In the genomic region with DNA sequence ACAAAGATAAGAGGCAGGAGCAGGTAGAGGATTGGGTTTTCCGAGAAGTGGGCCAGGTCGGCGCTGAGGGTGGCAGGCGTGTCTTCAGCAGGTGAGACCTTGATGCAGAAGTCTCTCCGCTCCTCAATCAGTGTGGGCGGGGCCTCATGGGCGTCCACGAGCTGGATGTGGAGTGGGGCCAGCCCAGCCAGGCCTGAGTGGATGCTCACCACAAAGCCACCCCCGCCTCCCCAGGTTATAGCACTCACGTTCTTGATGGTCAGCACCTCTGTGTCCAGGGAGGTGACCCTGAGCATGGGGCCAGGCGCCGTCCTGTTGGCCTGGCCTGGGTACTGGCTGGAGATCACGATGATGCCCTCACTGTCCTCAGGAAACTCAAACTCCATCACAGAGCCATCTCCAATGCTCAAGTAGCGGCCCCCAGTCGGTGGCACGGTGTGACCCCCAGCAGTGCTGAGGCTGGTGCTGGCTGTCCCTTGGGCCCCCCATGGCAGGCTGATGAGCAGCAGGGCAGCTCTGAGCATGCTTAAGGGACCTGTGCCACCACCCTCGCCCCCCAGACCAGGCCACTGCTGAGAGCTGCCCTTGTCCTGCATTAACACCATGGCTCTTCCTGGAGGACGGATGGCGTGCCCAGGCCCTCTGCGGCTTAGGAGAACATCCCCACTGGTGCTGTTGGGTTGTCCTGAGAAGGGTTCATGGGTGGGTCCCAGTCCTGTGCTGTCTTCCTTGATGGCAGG, we compare ENCODE assay signal across 18 cellular contexts. TPM values are rescaled to one million over a fixed set of nuclear protein-coding genes. Genes with fewer than 3 reads are reported as not detected.
DNase-seq lines count a peak whose midpoint lies in the region; ATAC-seq, FAIRE-seq and TF ChIP-seq lines count a peak whose summit lies in the region.
"Had no signal": no experiment of that assay in that cellular context is flagged by ENCODE, and none has a peak within 500 bp of the region (broad histone marks: within the 10 kb centered on the region; RNA-seq: fewer than 3 reads in every experiment).

No MANE protein-coding gene starts in this region.

- DNase-seq in activated T-cell treated with anti-CD3 and anti-CD28 coated beads, Interleukin-2, amount 50 U/mL, for 72 hours = no peak
- no peak for DNase-seq in activated T-cell treated with anti-CD3 and anti-CD28 coated beads, Interleukin-2, amount 50 U/mL, for 24 hours
- DNase-seq in esophagus squamous epithelium (lab: John Stamatoyannopoulos, UW) = no peak
- no peak for DNase-seq in stimulated activated effector memory CD8-positive, alpha-beta T cell treated with anti-CD3 and anti-CD28 coated beads, Interleukin-12 subunit alpha, Interleukin-12 subunit beta, amount 100 ng/mL, for 72 hours (ENCODE audit: low spot score in 2 of 2)
- DNase-seq in endothelial cell (ENCODE audit: low spot score) = no peak
- no peak for DNase-seq in HuH-7.5 (ENCODE audit: low spot score)
- no peak for DNase-seq in RCC 7860 (ENCODE audit: low spot score)
- DNase-seq: amygdala; DMS53; dorsolateral prefrontal cortex; GOT3; NCI-H1048; NCI-H2171; right lobe of liver; SJCRH30; stimulated activated naive CD4-positive, alpha-beta T cell treated with Interleukin-2 at 50 U/mL for 16 hours had no signal

- H4K20me1 ChIP-seq in SU-DHL-6 (ENCODE audit: low read depth, low read length) = no peaks in the 10 kb centered on the region

- H3K4me3 Mint-ChIP-seq in activated T-cell treated with anti-CD3 and anti-CD28 coated beads, Interleukin-2, amount 50 U/mL, for 72 hours = peak overlapping the region; percentile 15 to 36
- H3K4me3 Mint-ChIP-seq in activated T-cell treated with anti-CD3 and anti-CD28 coated beads, Interleukin-2, amount 50 U/mL, for 24 hours = no peak overlapping the region
- H3K4me3 Mint-ChIP-seq in stimulated activated effector memory CD8-positive, alpha-beta T cell treated with anti-CD3 and anti-CD28 coated beads, Interleukin-12 subunit alpha, Interleukin-12 subunit beta, amount 100 ng/mL, for 72 hours = peak overlapping the region; percentile 88
- H3K4me3 Mint-ChIP-seq in endothelial cell (ENCODE audit: unreplicated experiment) = no peak overlapping the region

- H3K27ac ChIP-seq in SU-DHL-6 (ENCODE audit: low read depth, low read length) (no peak overlapping the region), esophagus squamous epithelium (peak overlapping the region; percentile 91 to 99 (median 97))
- H3K27ac ChIP-seq: right lobe of liver, SJCRH30 had no signal

- no peak overlapping the region for H3K9ac ChIP-seq in SU-DHL-6 (ENCODE audit: low read length)

- H3K9me3 ChIP-seq in SU-DHL-6 (ENCODE audit: insufficient read depth, low read length) (no peaks in the 10 kb centered on the region), esophagus squamous epithelium (no peaks in the 10 kb centered on the region)
- H3K9me3 ChIP-seq: right lobe of liver, SJCRH30 had no signal

- H3K9me2 ChIP-seq in SU-DHL-6 (replicated peaks; ENCODE audit: insufficient read depth, low read length) = no peaks in the 10 kb centered on the region

- peaks cover 11 to 60% (median 14%) of the 10 kb centered on the region in 3 donors for H3K4me1 ChIP-seq in esophagus squamous epithelium
- H3K4me1 ChIP-seq: right lobe of liver had no signal

- TF ChIP-seq POLR2A in esophagus squamous epithelium (IDR thresholded peaks at IDR 0.05) = no peak

- TF ChIP-seq CTCF in SU-DHL-6 (IDR thresholded peaks at IDR 0.05; ENCODE audit: insufficient read depth, low read length, poor library complexity, severe bottlenecking) (no peak), esophagus squamous epithelium (IDR thresholded peaks at IDR 0.05) (no peak), endothelial cell (IDR thresholded peaks at IDR 0.05; ENCODE audit: unreplicated experiment) (no peak)

- H3K4me3 ChIP-seq in SU-DHL-6 (ENCODE audit: insufficient read depth, low read length, poor library complexity, severe bottlenecking) (no peak overlapping the region), esophagus squamous epithelium (no peak overlapping the region)
- H3K4me3 ChIP-seq: lung, right lobe of liver, SJCRH30 had no signal

- H3F3A ChIP-seq in SU-DHL-6 (ENCODE audit: insufficient read depth) = peaks cover 11% of the 10 kb centered on the region

- no peak overlapping the region for H2AFZ ChIP-seq in SU-DHL-6 (ENCODE audit: low read depth, low read length, severe bottlenecking)

- no peak for ATAC-seq in activated T-cell treated with anti-CD3 and anti-CD28 coated beads, Interleukin-2, amount 50 U/mL, for 72 hours (replicated peaks in 1 of 2)
- ATAC-seq in stimulated activated effector memory CD8-positive, alpha-beta T cell treated with anti-CD3 and anti-CD28 coated beads, Interleukin-12 subunit alpha, Interleukin-12 subunit beta, amount 100 ng/mL, for 72 hours = no peak
- ATAC-seq: right lobe of liver had no signal

- WGBS in esophagus squamous epithelium, 2 donors = 81 to 95% methylated on average over 4 to 12 of the region's 20 CpGs

- peaks cover 0 to 10% of the 10 kb centered on the region in 2 donors for H3K36me3 Mint-ChIP-seq in activated T-cell treated with anti-CD3 and anti-CD28 coated beads, Interleukin-2, amount 50 U/mL, for 72 hours (ENCODE audit: insufficient read depth in 2 of 2)
- peaks cover 50% of the 10 kb centered on the region for H3K36me3 Mint-ChIP-seq in activated T-cell treated with anti-CD3 and anti-CD28 coated beads, Interleukin-2, amount 50 U/mL, for 24 hours (ENCODE audit: low read depth)
- H3K36me3 Mint-ChIP-seq in stimulated activated effector memory CD8-positive, alpha-beta T cell treated with anti-CD3 and anti-CD28 coated beads, Interleukin-12 subunit alpha, Interleukin-12 subunit beta, amount 100 ng/mL, for 72 hours = peaks cover 27% of the 10 kb centered on the region
- peaks cover 4% of the 10 kb centered on the region for H3K36me3 Mint-ChIP-seq in endothelial cell (ENCODE audit: low read depth, unreplicated experiment)

- H3K9me3 Mint-ChIP-seq in activated T-cell treated with anti-CD3 and anti-CD28 coated beads, Interleukin-2, amount 50 U/mL, for 72 hours = no peaks in the 10 kb centered on the region
- H3K9me3 Mint-ChIP-seq in activated T-cell treated with anti-CD3 and anti-CD28 coated beads, Interleukin-2, amount 50 U/mL, for 24 hours = no peaks in the 10 kb centered on the region
- H3K9me3 Mint-ChIP-seq in stimulated activated effector memory CD8-positive, alpha-beta T cell treated with anti-CD3 and anti-CD28 coated beads, Interleukin-12 subunit alpha, Interleukin-12 subunit beta, amount 100 ng/mL, for 72 hours = no peaks in the 10 kb centered on the region
- no peaks in the 10 kb centered on the region for H3K9me3 Mint-ChIP-seq in endothelial cell (ENCODE audit: unreplicated experiment)

- H3K79me2 ChIP-seq in SU-DHL-6 (ENCODE audit: insufficient read depth, low read length) = peaks cover 18% of the 10 kb centered on the region

- H3K27me3 Mint-ChIP-seq in activated T-cell treated with anti-CD3 and anti-CD28 coated beads, Interleukin-2, amount 50 U/mL, for 72 hours (ENCODE audit: low read depth) = no peaks in the 10 kb centered on the region
- peaks cover 7% of the 10 kb centered on the region for H3K27me3 Mint-ChIP-seq in activated T-cell treated with anti-CD3 and anti-CD28 coated beads, Interleukin-2, amount 50 U/mL, for 24 hours
- H3K27me3 Mint-ChIP-seq in endothelial cell (ENCODE audit: unreplicated experiment) = peaks cover 2% of the 10 kb centered on the region

- H3K27me3 ChIP-seq in SU-DHL-6 (ENCODE audit: low read length) (no peaks in the 10 kb centered on the region), esophagus squamous epithelium (no peaks in the 10 kb centered on the region)
- H3K27me3 ChIP-seq: right lobe of liver, SJCRH30 had no signal

- peak overlapping the region; percentile 81 for H3K4me2 ChIP-seq in SU-DHL-6 (ENCODE audit: low read depth, low read length, poor library complexity, severe bottlenecking)

- intact Hi-C loops in esophagus squamous epithelium (cut with DNase I) = no loop called here

- no peaks in the 10 kb centered on the region for H3K36me3 ChIP-seq in SU-DHL-6 (ENCODE audit: low read length)
- peaks cover 0 to 25% (median 0%) of the 10 kb centered on the region in 3 donors for H3K36me3 ChIP-seq in esophagus squamous epithelium
- H3K36me3 ChIP-seq: right lobe of liver, SJCRH30 had no signal

- H3K27ac Mint-ChIP-seq in activated T-cell treated with anti-CD3 and anti-CD28 coated beads, Interleukin-2, amount 50 U/mL, for 72 hours = peak overlapping the region; percentile 3
- no peak overlapping the region for H3K27ac Mint-ChIP-seq in activated T-cell treated with anti-CD3 and anti-CD28 coated beads, Interleukin-2, amount 50 U/mL, for 24 hours
- H3K27ac Mint-ChIP-seq in stimulated activated effector memory CD8-positive, alpha-beta T cell treated with anti-CD3 and anti-CD28 coated beads, Interleukin-12 subunit alpha, Interleukin-12 subunit beta, amount 100 ng/mL, for 72 hours = peak overlapping the region; percentile 20
- no peak overlapping the region for H3K27ac Mint-ChIP-seq in endothelial cell (ENCODE audit: unreplicated experiment)

- peaks cover 15% of the 10 kb centered on the region for H3K4me1 Mint-ChIP-seq in activated T-cell treated with anti-CD3 and anti-CD28 coated beads, Interleukin-2, amount 50 U/mL, for 72 hours (ENCODE audit: low read depth)
- peaks cover 38% of the 10 kb centered on the region for H3K4me1 Mint-ChIP-seq in activated T-cell treated with anti-CD3 and anti-CD28 coated beads, Interleukin-2, amount 50 U/mL, for 24 hours (ENCODE audit: low read depth)
- peaks cover 31% of the 10 kb centered on the region for H3K4me1 Mint-ChIP-seq in stimulated activated effector memory CD8-positive, alpha-beta T cell treated with anti-CD3 and anti-CD28 coated beads, Interleukin-12 subunit alpha, Interleukin-12 subunit beta, amount 100 ng/mL, for 72 hours
- H3K4me1 Mint-ChIP-seq in endothelial cell (ENCODE audit: unreplicated experiment) = peaks cover 4% of the 10 kb centered on the region

- FAIRE-seq in RCC 7860 (lab: Jason Lieb, UNC) = no peak

RNA-seq across cellular contexts. Expression of a gene that starts 1.9 kb away (rescaled TPM):
- 10 to 100 TPM; 19.9 to 25.1 TPM for total RNA-seq in activated T-cell treated with anti-CD3 and anti-CD28 coated beads, Interleukin-2, amount 50 U/mL, for 72 hours
- total RNA-seq in esophagus squamous epithelium = 10 to 100 TPM; 26.1 to 38.5 (median 29.5) TPM
- 13.9 TPM for total RNA-seq in endothelial cell (ENCODE audit: unreplicated experiment)

RNA-seq across cellular contexts. Expression of a gene that starts 2.1 kb away (rescaled TPM):
- total RNA-seq in activated T-cell treated with anti-CD3 and anti-CD28 coated beads, Interleukin-2, amount 50 U/mL, for 72 hours = 10 to 100 TPM; 45.0 to 53.5 TPM
- 10 to 100 TPM; 32.9 to 41.1 (median 38.2) TPM for total RNA-seq in esophagus squamous epithelium
- 16.8 TPM for total RNA-seq in endothelial cell (ENCODE audit: unreplicated experiment)

RNA-seq across cellular contexts. Expression of a gene that starts 9.4 kb away (rescaled TPM):
- 10 to 100 TPM; 34.3 to 35.8 TPM for total RNA-seq in activated T-cell treated with anti-CD3 and anti-CD28 coated beads, Interleukin-2, amount 50 U/mL, for 72 hours
- 10 to 100 TPM; 18.2 to 44.3 (median 21.9) TPM for total RNA-seq in esophagus squamous epithelium
- 18.4 TPM for total RNA-seq in endothelial cell (ENCODE audit: unreplicated experiment)

RNA-seq across cellular contexts. Expression of a gene that starts 27.5 kb away (rescaled TPM):
- 10 to 100 TPM; 31.2 to 32.9 TPM for total RNA-seq in activated T-cell treated with anti-CD3 and anti-CD28 coated beads, Interleukin-2, amount 50 U/mL, for 72 hours
- total RNA-seq in esophagus squamous epithelium (10 to 100 TPM; 30.5 to 50.8 (median 40.9) TPM), endothelial cell (ENCODE audit: unreplicated experiment) (29.6 TPM)

RNA-seq across cellular contexts. Expression of a gene that starts 30.4 kb away (rescaled TPM):
- total RNA-seq in activated T-cell treated with anti-CD3 and anti-CD28 coated beads, Interleukin-2, amount 50 U/mL, for 72 hours = 10 to 100 TPM; 39.4 to 42.9 TPM
- total RNA-seq in esophagus squamous epithelium = 1 to 10 TPM; 4.4 to 5.9 (median 5.4) TPM
- total RNA-seq in endothelial cell (ENCODE audit: unreplicated experiment) = 54.5 TPM

Comparison
In these comparisons a context has a peak if more than half of its experiments do, and no peak if none do; other contexts are left out.
1. H3K27ac Mint-ChIP-seq: peak in activated T-cell treated with anti-CD3 and anti-CD28 coated beads, Interleukin-2, amount 50 U/mL, for 72 hours (single experiment) and stimulated activated effector memory CD8-positive, alpha-beta T cell treated with anti-CD3 and anti-CD28 coated beads, Interleukin-12 subunit alpha, Interleukin-12 subunit beta, amount 100 ng/mL, for 72 hours (single experiment); none in activated T-cell treated with anti-CD3 and anti-CD28 coated beads, Interleukin-2, amount 50 U/mL, for 24 hours (single experiment) and endothelial cell (single experiment).
2. H3K4me3 Mint-ChIP-seq: peak in activated T-cell treated with anti-CD3 and anti-CD28 coated beads, Interleukin-2, amount 50 U/mL, for 72 hours (2 of 2) and stimulated activated effector memory CD8-positive, alpha-beta T cell treated with anti-CD3 and anti-CD28 coated beads, Interleukin-12 subunit alpha, Interleukin-12 subunit beta, amount 100 ng/mL, for 72 hours (single experiment); none in activated T-cell treated with anti-CD3 and anti-CD28 coated beads, Interleukin-2, amount 50 U/mL, for 24 hours (single experiment) and endothelial cell (single experiment).